Comparison of ENCODE assay signal across 8 cellular contexts in the genomic region with DNA sequence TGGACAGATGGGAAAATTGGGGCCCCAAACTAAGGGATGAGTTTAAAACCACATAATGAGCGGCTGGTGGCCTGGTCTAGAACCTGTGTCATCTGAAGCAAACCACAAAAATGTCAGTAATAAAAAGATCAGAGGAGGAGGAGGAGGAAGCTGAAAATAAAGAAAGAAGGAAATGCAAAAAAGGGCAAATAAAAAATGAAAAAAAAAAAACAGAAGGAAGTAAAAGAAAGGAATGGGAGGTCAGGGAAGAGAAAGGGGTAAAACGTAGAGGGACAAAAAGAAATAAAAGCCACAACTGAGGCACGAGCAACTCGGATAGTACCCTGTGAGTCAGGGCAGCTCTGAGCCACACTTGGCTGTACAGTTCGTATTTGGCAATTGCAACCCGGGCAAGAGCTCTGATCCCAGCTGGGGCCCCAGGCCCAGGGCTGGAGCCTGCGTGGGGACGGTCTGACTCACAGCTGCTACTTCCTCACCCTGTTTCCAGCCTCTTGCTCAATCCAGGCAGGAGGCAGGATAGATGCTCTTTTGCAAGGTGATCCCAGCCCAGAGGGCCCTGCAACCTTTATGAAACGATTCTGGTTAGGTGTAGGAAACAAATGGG.
DNase-seq lines count a peak whose midpoint lies in the region; ATAC-seq, FAIRE-seq and TF ChIP-seq lines count a peak whose summit lies in the region.

No MANE protein-coding gene starts in this region.

- H3K9me2 ChIP-seq in hepatocyte (replicated peaks; ENCODE audit: insufficient read depth), result no peaks in the 10 kb centered on the region

- TF ChIP-seq CTCF in adrenal gland (IDR thresholded peaks at IDR 0.05), result no peak
- TF ChIP-seq CTCF in hepatocyte (IDR thresholded peaks at IDR 0.05; ENCODE audit: poor library complexity), result no peak
- TF ChIP-seq CTCF in tibial artery (IDR thresholded peaks at IDR 0.05), result no peak

- no peaks in the 10 kb centered on the region for H4K20me1 ChIP-seq in hepatocyte (ENCODE audit: insufficient read depth, poor library complexity, severe bottlenecking)

- H2AFZ ChIP-seq in hepatocyte, result no peak overlapping the region

- peak overlapping the region; percentile 15 for H3K4me2 ChIP-seq in hepatocyte

- peak overlapping the region in 4 of 5 donors; percentile 6 to 88 (median 69) for H3K27ac ChIP-seq in adrenal gland
- peak overlapping the region; percentile 70 for H3K27ac ChIP-seq in hepatocyte
- H3K27ac ChIP-seq in tibial artery, result no peak overlapping the region

- H3K27me3 ChIP-seq in adrenal gland (no peaks in the 10 kb centered on the region), hepatocyte (no peaks in the 10 kb centered on the region), tibial artery (no peaks in the 10 kb centered on the region)

- no peak for FAIRE-seq in HTR-8/SVneo (lab: Jason Lieb, UNC)

- TF ChIP-seq POLR2A in adrenal gland (IDR thresholded peaks at IDR 0.05), result no peak

- H3K36me3 ChIP-seq in adrenal gland (replicated peaks in 1 of 2) (no peaks in the 10 kb centered on the region), hepatocyte (replicated peaks; ENCODE audit: insufficient read depth, low read depth) (no peaks in the 10 kb centered on the region), tibial artery (no peaks in the 10 kb centered on the region)

- intact Hi-C loops in adrenal gland (cut with DNase I) (no loop called here), tibial artery (cut with DNase I; ENCODE audit: low total_unique reads) (no loop called here)

- WGBS in adrenal gland, 4 donors, result 24 to 35% (median 26%) methylated on average over 9 of the region's 9 CpGs
- 48% methylated on average over 9 of the region's 9 CpGs for WGBS in hepatocyte (ENCODE audit: low lambda C conversion rate, missing lambda C conversion rate)

- no peaks in the 10 kb centered on the region for H3K9me3 ChIP-seq in adrenal gland (replicated peaks in 1 of 3)
- H3K9me3 ChIP-seq in hepatocyte (ENCODE audit: low read depth), result no peaks in the 10 kb centered on the region
- H3K9me3 ChIP-seq in tibial artery, result no peaks in the 10 kb centered on the region

- H3K4me1 ChIP-seq in adrenal gland (replicated peaks in 1 of 2), result peaks cover 5 to 50% of the 10 kb centered on the region in 2 donors
- H3K4me1 ChIP-seq in hepatocyte (ENCODE audit: insufficient read depth), result peaks cover 30% of the 10 kb centered on the region
- peaks cover 0 to 11% (median 0%) of the 10 kb centered on the region in 4 donors for H3K4me1 ChIP-seq in tibial artery

- no peak overlapping the region for H3K4me3 ChIP-seq in adrenal gland
- H3K4me3 ChIP-seq in hepatocyte, result no peak overlapping the region
- no peak overlapping the region for H3K4me3 ChIP-seq in tibial artery

- no peak for ATAC-seq in GM18867 (IDR thresholded peaks at IDR 0.05; ENCODE audit: unreplicated experiment)

- peak; percentile 82 for DNase-seq in HTR-8/SVneo (ENCODE audit: insufficient read length, low spot score)
- peak; percentile 82 to 95 (median 93) for DNase-seq in adrenal gland
- peak; percentile 87 for DNase-seq in hepatocyte (ENCODE audit: low spot score)
- DNase-seq in tibial artery, result peak; percentile 83 to 88
- no peak for DNase-seq in NCI-H2107 (lab: John Stamatoyannopoulos, UW)
- no peak for DNase-seq in NCI-H2029 treated with DMSO at 0.1 percent for 48 hours (lab: John Stamatoyannopoulos, UW)
- DNase-seq in COLO829 (ENCODE audit: low spot score), result no peak

- no peaks in the 10 kb centered on the region for H3K79me2 ChIP-seq in hepatocyte

Comparison
In these comparisons a context has a peak if more than half of its experiments do, and no peak if none do; other contexts are left out.
1. DNase-seq: peak in HTR-8/SVneo (single experiment), adrenal gland (7 of 7), hepatocyte (single experiment) and tibial artery (2 of 2); none in NCI-H2107 (single experiment), NCI-H2029 treated with DMSO at 0.1 percent for 48 hours (single experiment) and COLO829 (single experiment).
2. H3K27ac ChIP-seq: peak in adrenal gland (4 of 5) and hepatocyte (single experiment); none in tibial artery (0 of 2).